ENCODE assay signal across 8 cellular contexts in genomic region chrX:48539345-48540014, GRCh38. TPM values are rescaled to one million over a fixed set of nuclear protein-coding genes. Genes with fewer than 3 reads are reported as not detected.
DNase-seq lines count a peak whose midpoint lies in the region; ATAC-seq and TF ChIP-seq lines count a peak whose summit lies in the region.

TSS of gene TBC1D25 (plus strand) at chrX:48539714. CDS start at chrX:48539798, 84 bp downstream.

- H3F3A ChIP-seq in smooth muscle cell (ENCODE audit: low read depth): no peaks in the 10 kb centered on the region

- no peaks in the 10 kb centered on the region for H3K36me3 ChIP-seq in smooth muscle cell (ENCODE audit: low read depth)

- POLR2A ChIA-PET in AG04449 (lab: Yijun Ruan, JAX): interaction anchor here (1.0 kb wide), 2 partner anchors 8 to 18 kb away, joined by 3 read pairs; partner anchors contain the start of gene EBP

- H3K4me2 ChIP-seq in smooth muscle cell: peak within 1 kb of the TSS; percentile 80

- no peaks in the 10 kb centered on the region for H3K9me3 ChIP-seq in smooth muscle cell (replicated peaks; ENCODE audit: low read depth)

- H3K79me2 ChIP-seq in smooth muscle cell (ENCODE audit: low read depth): no peaks in the 10 kb centered on the region

- peak; percentile 60 for TF ChIP-seq CTCF in AG04449 (IDR thresholded peaks at IDR 0.05; ENCODE audit: insufficient read depth, low read length, missing control alignments)
- peak; percentile 33; the same call in 1 of the 2 replicates for TF ChIP-seq CTCF in WI38 (IDR thresholded peaks at IDR 0.05; ENCODE audit: low read depth, low read length)
- TF ChIP-seq CTCF in cardiac fibroblast (IDR thresholded peaks at IDR 0.05; ENCODE audit: low read depth, low read length): no peak
- peak; percentile 39 for TF ChIP-seq CTCF in smooth muscle cell (IDR thresholded peaks at IDR 0.05; ENCODE audit: borderline replicate concordance, insufficient read depth, poor library complexity, severe bottlenecking)

- no peak within 1 kb of the TSS for H2AFZ ChIP-seq in smooth muscle cell (ENCODE audit: low read depth)

- no peaks in the 10 kb centered on the region for H3K27me3 ChIP-seq in smooth muscle cell (ENCODE audit: low read depth)

- no peaks in the 10 kb centered on the region for H3K4me1 ChIP-seq in smooth muscle cell (ENCODE audit: low read depth)

- H4K20me1 ChIP-seq in smooth muscle cell (ENCODE audit: low read depth): no peaks in the 10 kb centered on the region

- H3K27ac ChIP-seq in smooth muscle cell (ENCODE audit: low read depth): peak within 1 kb of the TSS; percentile 77

- ATAC-seq in GM18870 (IDR thresholded peaks at IDR 0.05; ENCODE audit: unreplicated experiment): peak; percentile 58
- peak; percentile 73 for ATAC-seq in HG03139 (IDR thresholded peaks at IDR 0.05; ENCODE audit: unreplicated experiment)

- CTCF ChIA-PET in AG04449 (lab: Yijun Ruan, JAX): interaction anchor here (0.7 to 1.5 kb wide), 5 partner anchors 8 to 15 kb away, joined by 3 to 6 read pairs (median 3); no protein-coding TSS in a partner anchor

- H3K4me3 ChIP-seq in AG04449 (ENCODE audit: low read depth, low read length) (peak within 1 kb of the TSS; percentile 78), WI38 (ENCODE audit: low read depth, low read length) (peak within 1 kb of the TSS; percentile 72), cardiac fibroblast (replicated peaks in 1 of 2; ENCODE audit: low read depth in 2 of 2, low read length in 2 of 2) (peak within 1 kb of the TSS; percentile 67 to 71), smooth muscle cell (peak within 1 kb of the TSS; percentile 66)

- H3K9ac ChIP-seq in smooth muscle cell (ENCODE audit: low read depth): peak within 1 kb of the TSS; percentile 82

- 21% methylated on average over 27 of the region's 58 CpGs for WGBS in smooth muscle cell (ENCODE audit: low lambda C conversion rate)

- DNase-seq in AG04449 (ENCODE audit: low read depth, low spot score): peak; percentile 75
- DNase-seq in NCI-H2227 (lab: John Stamatoyannopoulos, UW; ENCODE audit: unreplicated experiment): peak; percentile 100
- DNase-seq in cardiac fibroblast (ENCODE audit: low read depth in 2 of 2): peak; percentile 98
- DNase-seq in iPS-NIHi11 (ENCODE audit: low spot score): peak; percentile 85
- peak; percentile 79 for DNase-seq in smooth muscle cell (lab: John Stamatoyannopoulos, UW; ENCODE audit: unreplicated experiment)

RNA-seq across cellular contexts. Expression of gene TBC1D25, which starts in this region (rescaled TPM):
- total RNA-seq in smooth muscle cell: 3.8 and 4.5 TPM in 2 replicates
- polyA plus RNA-seq in smooth muscle cell: 9.7 and 9.8 TPM in 2 replicates

Comparison
In these comparisons a context has a peak if more than half of its experiments do, and no peak if none do; other contexts are left out.
1. Peak in every context shown above with its lines: DNase-seq, ATAC-seq, H3K4me3 ChIP-seq and H3K27ac ChIP-seq.